19 cellular contexts compared by ENCODE assay signal in genomic region chr1:215556996-215557395, GRCh38.
"Had no signal": no experiment of that assay in that cellular context is flagged by ENCODE, and none has a peak within 500 bp of the region (broad histone marks: within the 10 kb centered on the region; RNA-seq: fewer than 3 reads in every experiment).

No MANE protein-coding gene starts in this region.

- H3K27ac ChIP-seq: gastrocnemius medialis, heart right ventricle, ovary, right atrium auricular region, suprapubic skin, thyroid gland had no signal

- H3K36me3 ChIP-seq: gastrocnemius medialis, heart right ventricle, ovary, right atrium auricular region, suprapubic skin, thyroid gland had no signal

- FAIRE-seq: endometrium, islet of Langerhans, small intestine, urothelium cell line had no signal

- H3K4me1 ChIP-seq: gastrocnemius medialis, heart right ventricle, right atrium auricular region, suprapubic skin, thyroid gland had no signal

- ATAC-seq: esophagus mucosa; gastrocnemius medialis; heart right ventricle; naive thymus-derived CD8-positive, alpha-beta T cell had no signal

- H3K9me3 ChIP-seq: gastrocnemius medialis, ovary, thyroid gland had no signal

- H3K27me3 ChIP-seq: gastrocnemius medialis, heart right ventricle, ovary, right atrium auricular region, suprapubic skin, thyroid gland had no signal

- H3K4me3 ChIP-seq: gastrocnemius medialis, heart right ventricle, ovary, right atrium auricular region, suprapubic skin, thyroid gland had no signal

- DNase-seq: effector memory CD4-positive, alpha-beta T cell; gastrocnemius medialis; heart right ventricle; hypothalamus; kidney glomerular epithelial cell; mammary epithelial cell; naive thymus-derived CD8-positive, alpha-beta T cell; nucleus accumbens; ovary; small intestine; stimulated activated CD4-positive, alpha-beta T cell treated with anti-CD3 and anti-CD28 coated beads, Interleukin-12 subunit alpha, Interleukin-12 subunit beta, amount 100 ng/mL, for 4 hours; stimulated activated naive CD4-positive, alpha-beta T cell; thyroid gland had no signal
